31 cellular contexts compared by ENCODE assay signal in the genomic region with DNA sequence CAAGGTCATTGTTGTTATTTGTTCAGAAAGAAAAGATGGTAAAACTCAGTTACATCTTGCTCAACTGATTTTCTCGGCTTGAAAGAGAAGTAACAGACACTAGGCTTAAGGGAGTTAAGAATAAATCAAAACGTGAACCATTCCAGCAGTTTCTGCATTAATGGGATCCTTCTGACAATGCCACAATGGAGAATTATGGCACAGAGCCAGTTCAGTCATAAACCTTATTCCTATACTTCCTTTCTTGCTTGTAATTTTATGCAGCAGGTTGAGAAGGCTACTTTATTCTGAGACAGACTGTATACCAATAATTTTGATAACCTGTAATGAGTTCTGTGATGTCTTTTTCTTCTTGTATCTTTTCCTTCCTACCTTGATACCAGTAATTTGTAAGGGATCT.
"Had no signal": no experiment of that assay in that cellular context is flagged by ENCODE, and none has a peak within 500 bp of the region (broad histone marks: within the 10 kb centered on the region; RNA-seq: fewer than 3 reads in every experiment).

No MANE protein-coding gene starts in this region.

- H3K27me3 ChIP-seq: ascending aorta, cardiac muscle cell, MG63, SJCRH30 had no signal

- ATAC-seq: activated CD8-positive, alpha-beta T cell treated with anti-CD3 and anti-CD28 coated beads for 36 hours; activated T-cell treated with anti-CD3 and anti-CD28 coated beads, Interleukin-2, amount 50 U/mL, for 72 hours; Panc1 had no signal

- DNase-seq: activated CD4-positive, alpha-beta T cell treated with anti-CD3 and anti-CD28 coated beads for 1 hour; activated CD4-positive, alpha-beta T cell treated with anti-CD3 and anti-CD28 coated beads for 48 hours; activated CD4-positive, alpha-beta T cell treated with anti-CD3 and anti-CD28 coated beads, Interleukin-2, amount 50 U/mL, for 4 hours; activated CD4-positive, CD25-positive, alpha-beta regulatory T cell; activated CD8-positive, alpha-beta T cell treated with anti-CD3 and anti-CD28 coated beads for 36 hours; activated gamma-delta T cell; activated naive CD4-positive, alpha-beta T cell treated with Interleukin-2 at 50 U/mL for 16 hours; activated naive CD8-positive, alpha-beta T cell treated with anti-CD3 and anti-CD28 coated beads, Interleukin-2, amount 10 ng/mL, durations not matched to agents 7 days and 5 days; activated T-cell treated with anti-CD3 and anti-CD28 coated beads, Interleukin-2, amount 50 U/mL, for 1 hour; activated T-cell treated with anti-CD3 and anti-CD28 coated beads, Interleukin-2, amount 50 U/mL, for 72 hours; amygdala; Kasumi-1; KG1; MG63; MV-4-11; NCI-H1092; NCI-H1436 treated with DMSO at 0.1 percent for 48 hours; NCI-H187; NCI-H2029 treated with DMSO at 0.1 percent for 48 hours; NCI-H2107; NCI-H226; NCI-H446 treated with DMSO at 0.1 percent for 48 hours; NCI-H524; SHP77; SJCRH30; T1000; WERI-Rb-1 had no signal

- H3K4me3 ChIP-seq: ascending aorta, cardiac muscle cell, MG63, SJCRH30, SK-N-MC had no signal

- H3K27ac ChIP-seq: ascending aorta, cardiac muscle cell, SJCRH30, SK-N-MC, WERI-Rb-1 had no signal

- H3K9me3 ChIP-seq: ascending aorta, MG63, SJCRH30 had no signal

- H3K4me1 ChIP-seq: SJCRH30 had no signal

- H3K36me3 ChIP-seq: ascending aorta, cardiac muscle cell, MG63, SJCRH30, WERI-Rb-1 had no signal
